Comparison of ENCODE assay signal across 17 cellular contexts in genomic region chr2:229486673-229487072, GRCh38.
"Had no signal": no experiment of that assay in that cellular context is flagged by ENCODE, and none has a peak within 500 bp of the region (broad histone marks: within the 10 kb centered on the region; RNA-seq: fewer than 3 reads in every experiment).

No MANE protein-coding gene starts in this region.

- H3K36me3 ChIP-seq: prostate gland, thoracic aorta, vagina had no signal

- H3K9me3 ChIP-seq: body of pancreas, prostate gland, thoracic aorta, vagina had no signal

- H3K27me3 ChIP-seq: body of pancreas, vagina had no signal

- H3K4me1 ChIP-seq: body of pancreas, prostate gland, vagina had no signal

- H3K4me3 ChIP-seq: body of pancreas, lung, prostate gland, thoracic aorta, vagina had no signal

- H3K27ac ChIP-seq: body of pancreas, prostate gland, vagina had no signal

- DNase-seq: activated CD4-positive, alpha-beta memory T cell treated with anti-CD3 and anti-CD28 coated beads, Interleukin-2, amount 10 ng/mL, durations not matched to agents 7 days and 5 days; activated CD4-positive, alpha-beta T cell treated with anti-CD3 and anti-CD28 coated beads, Interleukin-2, amount 10 ng/mL, durations not matched to agents 24 days and 14 days; activated gamma-delta T cell; activated naive CD4-positive, alpha-beta T cell treated with anti-CD3 and anti-CD28 coated beads, Interleukin-2, amount 50 U/mL, for 16 hours; activated naive CD8-positive, alpha-beta T cell treated with anti-CD3 and anti-CD28 coated beads, Interleukin-2, amount 50 U/mL, for 24 hours; body of pancreas; caudate nucleus; effector CD4-positive, alpha-beta T cell; foreskin melanocyte; glutamatergic neuron; naive thymus-derived CD4-positive, alpha-beta T cell; stimulated activated CD4-positive, alpha-beta T cell treated with anti-CD3 and anti-CD28 coated beads, Interleukin-4, amount 100 ng/mL, for 24 hours; stimulated activated naive CD4-positive, alpha-beta T cell treated with Interleukin-2 at 50 U/mL for 16 hours had no signal
